1 cellular context compared by ENCODE assay signal in genomic region chr3:10697918-10698317, GRCh38.
TF ChIP-seq lines count a peak whose summit lies in the region.

No MANE protein-coding gene starts in this region.

TF ChIP-seq in GM23338, 12 proteins besides CTCF, POLR2A, EP300 and RAD21 (continued from another document):
- TF ChIP-seq ZNF462 (CRISPR knock-in tag; IDR thresholded peaks at IDR 0.05) = no peak
- no peak for TF ChIP-seq NANOG (IDR thresholded peaks at IDR 0.05; ENCODE audit: borderline replicate concordance)
- TF ChIP-seq STAT1 (IDR thresholded peaks at IDR 0.05; ENCODE audit: unreplicated experiment) = no peak
- TF ChIP-seq POLR2AphosphoS5 (IDR thresholded peaks at IDR 0.05; ENCODE audit: low read depth) = no peak
- no peak for TF ChIP-seq EZH2phosphoT487 (IDR thresholded peaks at IDR 0.05; ENCODE audit: unreplicated experiment)
- TF ChIP-seq EZH2 (IDR thresholded peaks at IDR 0.05; ENCODE audit: low read depth, unreplicated experiment) = no peak
- no peak for TF ChIP-seq ZNF331 (CRISPR knock-in tag; IDR thresholded peaks at IDR 0.05; ENCODE audit: low read depth)
TF ChIP-seq in GM23338: peak in this region for 0.
